8 cellular contexts compared by ENCODE assay signal in genomic region chr11:119284344-119285157, GRCh38. TPM values are rescaled to one million over a fixed set of nuclear protein-coding genes. Genes with fewer than 3 reads are reported as not detected.
DNase-seq lines count a peak whose midpoint lies in the region; FAIRE-seq and TF ChIP-seq lines count a peak whose summit lies in the region.

No MANE protein-coding gene starts in this region.

- peak; percentile 91 for FAIRE-seq in G401.6 (lab: Jason Lieb, UNC)

- H3K4me3 ChIP-seq in AG09309 (ENCODE audit: control insufficient read depth, low read depth, low read length) (no peak overlapping the region), uterus (no peak overlapping the region), vagina (no peak overlapping the region)

- H3K27me3 ChIP-seq in uterus: no peaks in the 10 kb centered on the region
- H3K27me3 ChIP-seq in vagina: no peaks in the 10 kb centered on the region

- TF ChIP-seq POLR2A in uterus (IDR thresholded peaks at IDR 0.05) (no peak), vagina (IDR thresholded peaks at IDR 0.05) (no peak)

- DNase-seq in AG09309 (ENCODE audit: low read depth) (peak; percentile 5), NCI-H1105 treated with DMSO at 0.1 percent for 48 hours (lab: John Stamatoyannopoulos, UW) (peak; percentile 62), amniotic epithelial cell (ENCODE audit: low read depth) (peak; percentile 46), iPS-NIHi7 (ENCODE audit: extremely low spot score) (peak; percentile 62), uterus (no peak), NCI-H187 treated with DMSO at 0.1 percent for 48 hours (lab: John Stamatoyannopoulos, UW) (no peak), vagina (ENCODE audit: extremely low spot score in 2 of 2) (no peak)

- H3K4me1 ChIP-seq in uterus (no peaks in the 10 kb centered on the region), vagina (no peaks in the 10 kb centered on the region)

- intact Hi-C loops in uterus (cut with DNase I; ENCODE audit: low total_unique reads) (no loop called here), vagina (cut with DNase I) (no loop called here)

- H3K9me3 ChIP-seq in uterus (no peaks in the 10 kb centered on the region), vagina (no peaks in the 10 kb centered on the region)

- TF ChIP-seq CTCF in AG09309 (IDR thresholded peaks at IDR 0.05; ENCODE audit: control insufficient read depth, insufficient read depth, low read depth, low read length, missing control alignments) (peak; percentile 49), uterus (IDR thresholded peaks at IDR 0.05) (peak; percentile 19 to 48 (median 40)), vagina (IDR thresholded peaks at IDR 0.05) (peak in 1 of 3 experiments; percentile 7)

- no peaks in the 10 kb centered on the region for H3K36me3 ChIP-seq in uterus
- peaks cover 0 to 8% of the 10 kb centered on the region in 2 donors for H3K36me3 ChIP-seq in vagina

- H3K27ac ChIP-seq in uterus: no peak overlapping the region
- no peak overlapping the region for H3K27ac ChIP-seq in vagina

RNA-seq across cellular contexts. Expression of gene MCAM, which starts 32.4 kb away (rescaled TPM):
- total RNA-seq in uterus (100 to 1,000 TPM; 228 to 564 (median 354) TPM), vagina (295 TPM)

RNA-seq across cellular contexts. Expression of gene RNF26, which starts 49.8 kb away (rescaled TPM):
- total RNA-seq in uterus: 10 to 100 TPM in 1 of 4 donors, 1 to 10 TPM in 3; 3.3 to 23.1 (median 6.8) TPM
- 19.6 TPM for total RNA-seq in vagina

RNA-seq across cellular contexts. Expression of gene C1QTNF5, which starts 56.1 kb away (rescaled TPM):
- 10 to 100 TPM in 3 of 4 donors, 1 to 10 TPM in 1; 6.5 to 40.2 (median 35.7) TPM for total RNA-seq in uterus
- 32.2 TPM for total RNA-seq in vagina

Comparison
In these comparisons a context has a peak if more than half of its experiments do, and no peak if none do; other contexts are left out.
1. DNase-seq: peak in AG09309 (single experiment), NCI-H1105 treated with DMSO at 0.1 percent for 48 hours (single experiment), amniotic epithelial cell (single experiment) and iPS-NIHi7 (single experiment); none in uterus (0 of 2), NCI-H187 treated with DMSO at 0.1 percent for 48 hours (single experiment) and vagina (0 of 2).